ENCODE assay signal across 1 cellular context in genomic region chr1:121006826-121007225, GRCh38.
TF ChIP-seq lines count a peak whose summit lies in the region.

No MANE protein-coding gene starts in this region.

TF ChIP-seq in GM23338, 12 proteins besides CTCF, POLR2A, EP300 and RAD21:
- TF ChIP-seq ZNF462 (CRISPR knock-in tag; IDR thresholded peaks at IDR 0.05), result peak; percentile 28; the same call in 1 of the 2 replicates
- peak; percentile 59 for TF ChIP-seq EZH2 (IDR thresholded peaks at IDR 0.05; ENCODE audit: low read depth, unreplicated experiment)
